In genomic region chr12:63909746-63910145, GRCh38 we compare ENCODE assay signal across 19 cellular contexts.
"Had no signal": no experiment of that assay in that cellular context is flagged by ENCODE, and none has a peak within 500 bp of the region (broad histone marks: within the 10 kb centered on the region; RNA-seq: fewer than 3 reads in every experiment).

No MANE protein-coding gene starts in this region.

- H3K9me3 Mint-ChIP-seq: dendritic cell treated with granulocyte-macrophage colony-stimulating factor and Interleukin-4, amounts not matched to agents 40 ng/mL and 50 ng/mL, for 4 days; endodermal cell; type B pancreatic cell had no signal

- ATAC-seq: foreskin keratinocyte; naive thymus-derived CD4-positive, alpha-beta T cell; stimulated activated naive CD8-positive, alpha-beta T cell treated with anti-CD3 and anti-CD28 coated beads, Interleukin-15, Interleukin-2, amounts not matched to agents 100 U/mL and 50 U/mL, for 24 hours had no signal

- H3K27ac ChIP-seq: foreskin keratinocyte, hepatocyte, ovary, right atrium auricular region, suprapubic skin, thyroid gland, uterus had no signal

- DNase-seq: endodermal cell; erythroblast; foreskin keratinocyte; head of caudate nucleus; left colon; naive thymus-derived CD4-positive, alpha-beta T cell; ovary; small intestine; stimulated activated CD4-positive, alpha-beta T cell treated with anti-CD3 and anti-CD28 coated beads, Interleukin-12 subunit alpha, Interleukin-12 subunit beta, amount 100 ng/mL, for 4 hours; stimulated activated CD4-positive, alpha-beta T cell treated with anti-CD3 and anti-CD28 coated beads, Interleukin-2, amount 100 ng/mL, for 48 hours; stimulated activated naive CD8-positive, alpha-beta T cell treated with anti-CD3 and anti-CD28 coated beads, Interleukin-15, Interleukin-2, amounts not matched to agents 100 U/mL and 50 U/mL, for 24 hours; thyroid gland; uterus had no signal

- FAIRE-seq: endothelial cell of umbilical vein, small intestine had no signal

- H3K27me3 Mint-ChIP-seq: dendritic cell treated with granulocyte-macrophage colony-stimulating factor and Interleukin-4, amounts not matched to agents 40 ng/mL and 50 ng/mL, for 4 days; type B pancreatic cell had no signal

- H3K36me3 Mint-ChIP-seq: naive thymus-derived CD4-positive, alpha-beta T cell; type B pancreatic cell had no signal

- H3K4me2 ChIP-seq: hepatocyte had no signal

- H3K4me1 ChIP-seq: suprapubic skin had no signal

- H3K4me3 Mint-ChIP-seq: dendritic cell treated with granulocyte-macrophage colony-stimulating factor and Interleukin-4, amounts not matched to agents 40 ng/mL and 50 ng/mL, for 4 days; endodermal cell; naive thymus-derived CD4-positive, alpha-beta T cell; type B pancreatic cell had no signal

- H3K4me1 Mint-ChIP-seq: naive thymus-derived CD4-positive, alpha-beta T cell had no signal

- H3K4me3 ChIP-seq: hepatocyte, ovary, right atrium auricular region, suprapubic skin, thyroid gland, uterus had no signal

- H3K9me3 ChIP-seq: ovary, suprapubic skin, thyroid gland, uterus had no signal

- H2AFZ ChIP-seq: hepatocyte had no signal

- H3K27ac Mint-ChIP-seq: dendritic cell treated with granulocyte-macrophage colony-stimulating factor and Interleukin-4, amounts not matched to agents 40 ng/mL and 50 ng/mL, for 4 days; endodermal cell; naive thymus-derived CD4-positive, alpha-beta T cell; type B pancreatic cell had no signal

- H3K27me3 ChIP-seq: foreskin keratinocyte, hepatocyte, ovary, right atrium auricular region, suprapubic skin, thyroid gland, uterus had no signal

- H3K36me3 ChIP-seq: ovary, right atrium auricular region, suprapubic skin, thyroid gland, uterus had no signal
